In genomic region chr22:36252754-36253522, GRCh38 we compare ENCODE assay signal across 8 cellular contexts. TPM values are rescaled to one million over a fixed set of nuclear protein-coding genes. Genes with fewer than 3 reads are reported as not detected.
DNase-seq lines count a peak whose midpoint lies in the region; ATAC-seq and TF ChIP-seq lines count a peak whose summit lies in the region.

Gene APOL1 (plus strand): TSS chr22:36253133. CDS start chr22:36254956, 1,823 bp downstream.

- DNase-seq in SK-N-SH (no peak), MV-4-11 (lab: John Stamatoyannopoulos, UW) (peak; percentile 41), left cardiac atrium (no peak), SK-N-DZ (ENCODE audit: low spot score) (no peak), NCI-H146 (lab: John Stamatoyannopoulos, UW) (no peak)
- no peak for DNase-seq in activated naive CD4-positive, alpha-beta T cell treated with anti-CD3 and anti-CD28 coated beads, Interleukin-2, amount 50 U/mL, for 72 hours (ENCODE audit: low spot score in 2 of 2)
- DNase-seq in stimulated activated CD4-positive, alpha-beta T cell treated with anti-CD3 and anti-CD28 coated beads, Interleukin-1b, Interleukin-23, amount 100 ng/mL, for 48 hours = peak; percentile 54

- peaks cover 0 to 6% of the 10 kb centered on the region in 2 donors for H3K9me3 Mint-ChIP-seq in activated naive CD4-positive, alpha-beta T cell treated with anti-CD3 and anti-CD28 coated beads, Interleukin-2, amount 50 U/mL, for 72 hours

- no peaks in the 10 kb centered on the region for H3K36me3 ChIP-seq in SK-N-SH (replicated peaks in 1 of 2; ENCODE audit: control insufficient read depth in 1 of 2, insufficient read depth in 2 of 2, low read length in 1 of 2)

- H3K9me2 ChIP-seq in SK-N-SH = no peaks in the 10 kb centered on the region

- peaks cover 20 to 32% of the 10 kb centered on the region in 2 donors for H3K36me3 Mint-ChIP-seq in activated naive CD4-positive, alpha-beta T cell treated with anti-CD3 and anti-CD28 coated beads, Interleukin-2, amount 50 U/mL, for 72 hours

- H3K4me1 ChIP-seq in SK-N-SH (ENCODE audit: control insufficient read depth in 1 of 2, insufficient read depth in 2 of 2, low read depth in 1 of 2, low read length in 1 of 2) = peaks cover 0 to 23% of the 10 kb centered on the region in 2 experiments; a peak in 1 of 4 replicates

- POLR2A ChIA-PET in SK-N-SH (lab: Yijun Ruan, JAX) = interaction anchor here (0.8 kb wide), 1 partner anchor 14 kb away, joined by 3 read pairs; the partner anchor contains the start of gene APOL2

- H2AFZ ChIP-seq in SK-N-SH (ENCODE audit: low read depth) = no peak within 1 kb of the TSS

- H3K9ac ChIP-seq in SK-N-SH = no peak within 1 kb of the TSS

- TF ChIP-seq RAD21 in SK-N-SH (IDR thresholded peaks at IDR 0.05; ENCODE audit: low read length) = no peak

- H3K79me2 ChIP-seq in SK-N-SH (ENCODE audit: insufficient read depth) = no peaks in the 10 kb centered on the region

- H3F3A ChIP-seq in SK-N-SH (replicated peaks; ENCODE audit: insufficient read depth) = no peaks in the 10 kb centered on the region

- H3K27ac ChIP-seq in SK-N-SH (ENCODE audit: low read depth in 2 of 2, low read length in 1 of 2) = no peak within 1 kb of the TSS

- intact Hi-C loops in left cardiac atrium (cut with DNase I) = no loop called here

- no peak for TF ChIP-seq EP300 in SK-N-SH (IDR thresholded peaks at IDR 0.05; ENCODE audit: borderline replicate concordance in 1 of 2, low read depth in 1 of 2, low read length in 1 of 2)

- CTCF ChIA-PET in SK-N-SH (lab: Yijun Ruan, JAX) = interaction anchor here (1.0 to 3.9 kb wide), 4 partner anchors 13 to 76 kb away, joined by 3 to 14 read pairs (median 4); partner anchors contain the start of gene APOL2

- H3K9me3 ChIP-seq in SK-N-SH = no peaks in the 10 kb centered on the region

- WGBS in SK-N-SH (ENCODE audit: low lambda C conversion rate) = 87% methylated on average over 9 of the region's 10 CpGs

- H3K27ac Mint-ChIP-seq in activated naive CD4-positive, alpha-beta T cell treated with anti-CD3 and anti-CD28 coated beads, Interleukin-2, amount 50 U/mL, for 72 hours = peak within 1 kb of the TSS; percentile 97 to 98

- no peaks in the 10 kb centered on the region for H3K27me3 ChIP-seq in SK-N-SH (ENCODE audit: insufficient read depth)

- H4K20me1 ChIP-seq in SK-N-SH (ENCODE audit: insufficient read depth) = no peaks in the 10 kb centered on the region

- peak; percentile 22 for ATAC-seq in SK-N-SH treated with all-trans-retinoic acid at 6 μM for 48 hours
- peak; percentile 73 to 85 for ATAC-seq in activated naive CD4-positive, alpha-beta T cell treated with anti-CD3 and anti-CD28 coated beads, Interleukin-2, amount 50 U/mL, for 72 hours
- peak; percentile 53 to 68 for ATAC-seq in left cardiac atrium

- H3K4me2 ChIP-seq in SK-N-SH = no peak within 1 kb of the TSS

- no peak for TF ChIP-seq CTCF in SK-N-SH (IDR thresholded peaks at IDR 0.05)

- no peak within 1 kb of the TSS for H3K4me3 ChIP-seq in SK-N-SH (ENCODE audit: low read depth in 2 of 2, low read length in 1 of 2)

TF ChIP-seq in SK-N-SH treated with all-trans-retinoic acid at 6 μM for 48 hours, 23 proteins besides CTCF, POLR2A, EP300 and RAD21 (continues in another document):
- TF ChIP-seq OSR1 (CRISPR knock-in tag; IDR thresholded peaks at IDR 0.05) (no peak), PPARA (CRISPR knock-in tag; IDR thresholded peaks at IDR 0.05; ENCODE audit: borderline replicate concordance) (no peak), CSRNP3 (CRISPR knock-in tag; IDR thresholded peaks at IDR 0.05) (no peak), TSHZ2 (CRISPR knock-in tag; IDR thresholded peaks at IDR 0.05) (no peak)

TF ChIP-seq in SK-N-SH, 30 proteins besides CTCF, POLR2A, EP300 and RAD21:
- TF ChIP-seq EZH2phosphoT487 (IDR thresholded peaks at IDR 0.05; ENCODE audit: borderline replicate concordance, low read depth) (no peak), YY1 (IDR thresholded peaks at IDR 0.05; ENCODE audit: low read depth) (no peak), ELF1 (IDR thresholded peaks at IDR 0.05) (no peak), REST (IDR thresholded peaks at IDR 0.05; ENCODE audit: low read depth, low read length) (no peak), CHD2 (IDR thresholded peaks at IDR 0.05; ENCODE audit: low read length, partially characterized antibody) (no peak), TAF1 (IDR thresholded peaks at IDR 0.05; ENCODE audit: borderline replicate concordance, low read depth, low read length) (no peak), USF1 (IDR thresholded peaks at IDR 0.05; ENCODE audit: borderline replicate concordance, low read depth) (no peak), MEF2A (IDR thresholded peaks at IDR 0.05; ENCODE audit: borderline replicate concordance, low read depth) (no peak), FOXJ3 (CRISPR knock-in tag; IDR thresholded peaks at IDR 0.05) (no peak), GATA2 (CRISPR knock-in tag; IDR thresholded peaks at IDR 0.05) (no peak), IRF3 (IDR thresholded peaks at IDR 0.05; ENCODE audit: low read depth, low read length) (no peak), RFX5 (IDR thresholded peaks at IDR 0.05; ENCODE audit: low read length) (no peak), GABPA (IDR thresholded peaks at IDR 0.05; ENCODE audit: low read depth) (no peak), NRF1 (IDR thresholded peaks at IDR 0.05; ENCODE audit: low read depth, low read length) (no peak), SMC3 (IDR thresholded peaks at IDR 0.05; ENCODE audit: low read depth, low read length) (no peak), TEAD4 (IDR thresholded peaks at IDR 0.05; ENCODE audit: borderline replicate concordance, insufficient read depth) (no peak), FOSL2 (IDR thresholded peaks at IDR 0.05; ENCODE audit: borderline replicate concordance, low read depth) (no peak), PBX3 (IDR thresholded peaks at IDR 0.05) (no peak), MXI1 (IDR thresholded peaks at IDR 0.05; ENCODE audit: low read depth, low read length) (no peak)

RNA-seq across cellular contexts. Expression of gene APOL1, which starts in this region (rescaled TPM):
- 0.42 and 0.56 TPM in 2 replicates for polyA plus RNA-seq in SK-N-SH (2012; rRNA removed)
- polyA plus RNA-seq in SK-N-SH (2012; cell fraction: cytosol; rRNA removed) = 0.36 and 0.62 TPM in 2 replicates
- 0.33 and 0.64 TPM in 2 replicates for polyA plus RNA-seq in SK-N-SH (2012; cell fraction: nucleus; rRNA removed)
- 10 to 100 TPM; 27.2 to 40.5 TPM for total RNA-seq in activated naive CD4-positive, alpha-beta T cell treated with anti-CD3 and anti-CD28 coated beads, Interleukin-2, amount 50 U/mL, for 72 hours
- 10 to 100 TPM; 26.5 to 40.7 TPM for total RNA-seq in left cardiac atrium
- not detected in 2 replicates for polyA plus RNA-seq in SK-N-DZ (2014; cell fraction: cytosol; rRNA removed)
- polyA plus RNA-seq in SK-N-DZ (2014; cell fraction: nucleus; rRNA removed) = not detected in 2 replicates

Comparison
In these comparisons a context has a peak if more than half of its experiments do, and no peak if none do; other contexts are left out.
1. ATAC-seq: peak in every context shown above with its lines; median percentile 79 in activated naive CD4-positive, alpha-beta T cell treated with anti-CD3 and anti-CD28 coated beads, Interleukin-2, amount 50 U/mL, for 72 hours; 60 in left cardiac atrium; 22 in SK-N-SH treated with all-trans-retinoic acid at 6 μM for 48 hours.
2. DNase-seq: peak in MV-4-11 (single experiment) and stimulated activated CD4-positive, alpha-beta T cell treated with anti-CD3 and anti-CD28 coated beads, Interleukin-1b, Interleukin-23, amount 100 ng/mL, for 48 hours (single experiment); none in SK-N-SH (single experiment), activated naive CD4-positive, alpha-beta T cell treated with anti-CD3 and anti-CD28 coated beads, Interleukin-2, amount 50 U/mL, for 72 hours (0 of 2), left cardiac atrium (single experiment), SK-N-DZ (single experiment) and NCI-H146 (single experiment).